In genomic region chr17:7930841-7931631, GRCh38 we compare ENCODE assay signal across 8 cellular contexts. TPM values are rescaled to one million over a fixed set of nuclear protein-coding genes. Genes with fewer than 3 reads are reported as not detected.
DNase-seq lines count a peak whose midpoint lies in the region; ATAC-seq and TF ChIP-seq lines count a peak whose summit lies in the region.

No MANE protein-coding gene starts in this region.

- H2AFZ ChIP-seq in PC-3 (ENCODE audit: low read length), result peak overlapping the region; percentile 83

- H3K4me2 ChIP-seq in DOHH2 (ENCODE audit: low read length) (peak overlapping the region; percentile 70), PC-3 (ENCODE audit: low read length) (peak overlapping the region; percentile 99)

- H3K4me3 ChIP-seq in DOHH2 (ENCODE audit: low read length) (peak overlapping the region; percentile 96), PC-3 (ENCODE audit: low read length) (peak overlapping the region; percentile 98), epithelial cell of esophagus (ENCODE audit: low read length) (peak overlapping the region; percentile 98)

- intact Hi-C loops in PC-3 (cut with micrococcal nuclease), result loop anchor here (5.0 kb wide), 2 partner anchors 51 to 126 kb away; no protein-coding TSS in a partner anchor

- H3K4me3 Mint-ChIP-seq in osteocyte (ENCODE audit: unreplicated experiment), result peak overlapping the region; percentile 97

- H3K36me3 ChIP-seq in DOHH2 (ENCODE audit: control insufficient read depth, low read length) (peaks cover 31% of the 10 kb centered on the region), PC-3 (ENCODE audit: low read depth, low read length) (no peaks in the 10 kb centered on the region)

- H3K27ac ChIP-seq in DOHH2 (ENCODE audit: low read depth, low read length) (no peak overlapping the region), PC-3 (ENCODE audit: low read length) (no peak overlapping the region)

- peak overlapping the region; percentile 88 for H3K9ac ChIP-seq in PC-3 (ENCODE audit: low read length)

- H3K27me3 ChIP-seq in DOHH2 (ENCODE audit: control insufficient read depth, low read length) (no peaks in the 10 kb centered on the region), PC-3 (ENCODE audit: low read length) (no peaks in the 10 kb centered on the region)

- CTCF ChIA-PET in PC-3 (lab: Charles Lee), result interaction anchor here (0.6 to 2.2 kb wide), 4 partner anchors 52 to 66 kb away, joined by 3 to 10 read pairs (median 4); no protein-coding TSS in a partner anchor

- peaks cover 9% of the 10 kb centered on the region for H3K36me3 Mint-ChIP-seq in osteocyte (ENCODE audit: unreplicated experiment)

- BruUV-seq in PC-3 (replicated peaks; lab: Mats Ljungman, UMichigan), result TSS peak; percentile 83

- peak overlapping the region; percentile 61 for H3K27ac Mint-ChIP-seq in osteocyte (ENCODE audit: unreplicated experiment)

- no peaks in the 10 kb centered on the region for H3K27me3 Mint-ChIP-seq in osteocyte (ENCODE audit: unreplicated experiment)

- POLR2A ChIA-PET in PC-3 (lab: Charles Lee; ENCODE audit: unreplicated experiment), result interaction anchor here (0.6 kb wide), 1 partner anchor 107 kb away, joined by 6 read pairs; no protein-coding TSS in a partner anchor

- H4K20me1 ChIP-seq in DOHH2 (ENCODE audit: control insufficient read depth, insufficient read depth, low read depth, low read length) (no peaks in the 10 kb centered on the region), PC-3 (ENCODE audit: low read length) (no peaks in the 10 kb centered on the region)

- no peaks in the 10 kb centered on the region for H3K9me3 Mint-ChIP-seq in osteocyte (ENCODE audit: unreplicated experiment)

- H3K9me2 ChIP-seq in DOHH2 (replicated peaks; ENCODE audit: control insufficient read depth, low read length) (no peaks in the 10 kb centered on the region), PC-3 (replicated peaks; ENCODE audit: low read length) (no peaks in the 10 kb centered on the region)

- no peak for DNase-seq in PC-3
- no peak for DNase-seq in epithelial cell of esophagus (ENCODE audit: low read depth)
- DNase-seq in osteocyte (ENCODE audit: extremely low spot score, unreplicated experiment), result no peak
- no peak for DNase-seq in MV-4-11 (lab: John Stamatoyannopoulos, UW)
- no peak for DNase-seq in stimulated activated CD4-positive, alpha-beta T cell treated with anti-CD3 and anti-CD28 coated beads, Interleukin-12 subunit alpha, Interleukin-12 subunit beta, amount 100 ng/mL, for 4 hours
- no peak for DNase-seq in NCI-H187 (lab: John Stamatoyannopoulos, UW)

- H3K79me2 ChIP-seq in DOHH2 (ENCODE audit: control insufficient read depth, low read length), result peaks cover 49% of the 10 kb centered on the region
- H3K79me2 ChIP-seq in PC-3 (ENCODE audit: low read length), result peaks cover 45% of the 10 kb centered on the region

- H3K4me1 ChIP-seq in DOHH2 (ENCODE audit: control insufficient read depth, low read length) (peaks cover 27% of the 10 kb centered on the region), PC-3 (ENCODE audit: insufficient read depth, low read length) (peaks cover 21% of the 10 kb centered on the region)

- no peaks in the 10 kb centered on the region for H3K9me3 ChIP-seq in DOHH2 (ENCODE audit: control insufficient read depth, insufficient read depth, low read length)
- H3K9me3 ChIP-seq in PC-3 (ENCODE audit: low read length), result no peaks in the 10 kb centered on the region

- H3F3A ChIP-seq in DOHH2 (ENCODE audit: control insufficient read depth, insufficient read depth) (no peaks in the 10 kb centered on the region), PC-3 (ENCODE audit: low read length, unreplicated experiment) (no peaks in the 10 kb centered on the region)

- TF ChIP-seq CTCF in DOHH2 (IDR thresholded peaks at IDR 0.05; ENCODE audit: low read depth, low read length, poor library complexity, severe bottlenecking), result no peak
- no peak for TF ChIP-seq CTCF in PC-3 (conservative IDR thresholded peaks at IDR 0.05; ENCODE audit: low read depth, low read length)
- no peak for TF ChIP-seq CTCF in epithelial cell of esophagus (IDR thresholded peaks at IDR 0.05; ENCODE audit: insufficient read depth, low read depth, low read length, missing control alignments)
- no peak for TF ChIP-seq CTCF in osteocyte (IDR thresholded peaks at IDR 0.05)

- no peak for ATAC-seq in PC-3
- no peak for ATAC-seq in GM18498 (IDR thresholded peaks at IDR 0.05; ENCODE audit: unreplicated experiment)

- H3K4me1 Mint-ChIP-seq in osteocyte (ENCODE audit: unreplicated experiment), result peaks cover 48% of the 10 kb centered on the region

RNA-seq across cellular contexts. Expression of gene TRAPPC1, which starts 0.7 kb away (rescaled TPM):
- total RNA-seq in PC-3 (2014; rRNA removed) (26.4 and 30.5 TPM in 2 replicates), osteocyte (122 and 127 TPM in 2 replicates)

RNA-seq across cellular contexts. Expression of gene CNTROB, which starts 1.0 kb away (rescaled TPM):
- total RNA-seq in PC-3 (2014; rRNA removed), result 27.5 and 40.5 TPM in 2 replicates
- total RNA-seq in osteocyte, result 30.2 and 30.9 TPM in 2 replicates

RNA-seq across cellular contexts. Expression of gene KCNAB3, which starts 1.4 kb away (rescaled TPM):
- total RNA-seq in PC-3 (2014; rRNA removed) (0.26 and 0.75 TPM in 2 replicates), osteocyte (2.6 and 3.7 TPM in 2 replicates)

RNA-seq across cellular contexts. Expression of gene RNF227, which starts 14.9 kb away (rescaled TPM):
- total RNA-seq in PC-3 (2014; rRNA removed), result 0.11 and 0.52 TPM in 2 replicates
- total RNA-seq in osteocyte, result 2.3 and 3.0 TPM in 2 replicates

RNA-seq across cellular contexts. Expression of gene CHD3, which starts 42.4 kb away (rescaled TPM):
- total RNA-seq in PC-3 (2014; rRNA removed) (102 and 151 TPM in 2 replicates), osteocyte (196 and 206 TPM in 2 replicates)
